ENCODE assay signal across 18 cellular contexts in genomic region chr12:26841085-26841484, GRCh38. TPM values are rescaled to one million over a fixed set of nuclear protein-coding genes. Genes with fewer than 3 reads are reported as not detected.
A peak's percentile ranks its signal among the peaks of the same experiment; 100 is the strongest.
DNase-seq lines count a peak whose midpoint lies in the region; ATAC-seq lines count a peak whose summit lies in the region.
"Had no signal": no experiment of that assay in that cellular context is flagged by ENCODE, and none has a peak within 500 bp of the region (broad histone marks: within the 10 kb centered on the region; RNA-seq: fewer than 3 reads in every experiment).

No MANE protein-coding gene starts in this region.

- no peak overlapping the region for H3K27ac Mint-ChIP-seq in activated CD4-positive, alpha-beta T cell treated with anti-CD3 and anti-CD28 coated beads, Interleukin-2, amount 10 ng/mL, durations not matched to agents 24 days and 14 days
- no peak overlapping the region for H3K27ac Mint-ChIP-seq in activated naive CD4-positive, alpha-beta T cell treated with anti-CD3 and anti-CD28 coated beads, Interleukin-2, amount 10 ng/mL, durations not matched to agents 7 days and 5 days
- H3K27ac Mint-ChIP-seq in stimulated activated naive CD8-positive, alpha-beta T cell treated with anti-CD3 and anti-CD28 coated beads, Interleukin-15, amount 100 ng/mL, for 72 hours, result no peak overlapping the region

- peak; percentile 59 for DNase-seq in activated CD4-positive, alpha-beta T cell treated with anti-CD3 and anti-CD28 coated beads, Interleukin-2, amount 10 ng/mL, durations not matched to agents 24 days and 14 days
- DNase-seq in activated CD4-positive, alpha-beta T cell treated with anti-CD3 and anti-CD28 coated beads, Interleukin-2, amount 50 U/mL, for 4 hours, result no peak
- peak; percentile 5 to 60 (median 20) for DNase-seq in stimulated activated naive CD4-positive, alpha-beta T cell (lab: John Stamatoyannopoulos, UW)
- no peak for DNase-seq in stimulated activated naive CD4-positive, alpha-beta T cell treated with Interleukin-2 at 50 U/mL for 16 hours (lab: John Stamatoyannopoulos, UW)
- DNase-seq in activated naive CD4-positive, alpha-beta T cell treated with anti-CD3 and anti-CD28 coated beads, Interleukin-2, amount 10 ng/mL, durations not matched to agents 7 days and 5 days, result peak; percentile 47
- DNase-seq in trophoblast cell, result peak; percentile 69 to 84
- no peak for DNase-seq in stimulated activated naive CD8-positive, alpha-beta T cell treated with anti-CD3 and anti-CD28 coated beads, Interleukin-15, amount 100 ng/mL, for 72 hours
- DNase-seq in NCI-H1417 treated with DMSO at 0.1 percent for 48 hours (lab: John Stamatoyannopoulos, UW), result no peak
- DNase-seq: DMS53, EL, GF-D8, KG1, NCI-H1092 treated with DMSO at 0.1 percent for 48 hours, NCI-H2081, NCI-H2171, NCI-H446, Right ventricle myocardium superior had no signal

- H3K4me2 ChIP-seq in trophoblast cell (ENCODE audit: low read length), result no peak overlapping the region

- no peak overlapping the region for H3K4me3 Mint-ChIP-seq in activated CD4-positive, alpha-beta T cell treated with anti-CD3 and anti-CD28 coated beads, Interleukin-2, amount 10 ng/mL, durations not matched to agents 24 days and 14 days
- no peak overlapping the region for H3K4me3 Mint-ChIP-seq in activated naive CD4-positive, alpha-beta T cell treated with anti-CD3 and anti-CD28 coated beads, Interleukin-2, amount 10 ng/mL, durations not matched to agents 7 days and 5 days
- no peak overlapping the region for H3K4me3 Mint-ChIP-seq in stimulated activated naive CD8-positive, alpha-beta T cell treated with anti-CD3 and anti-CD28 coated beads, Interleukin-15, amount 100 ng/mL, for 72 hours

- no peak overlapping the region for H3K18ac ChIP-seq in trophoblast cell (ENCODE audit: low read length)

- peak overlapping the region; percentile 24 for H3K23ac ChIP-seq in trophoblast cell (ENCODE audit: low read length)

- no peak overlapping the region for H3K14ac ChIP-seq in trophoblast cell (ENCODE audit: low read length)

- no peak overlapping the region for H4K91ac ChIP-seq in trophoblast cell (ENCODE audit: low read depth, low read length)

- H4K12ac ChIP-seq in trophoblast cell (ENCODE audit: low read depth, low read length), result no peak overlapping the region

- peaks cover 2% of the 10 kb centered on the region for H3K4me1 Mint-ChIP-seq in activated CD4-positive, alpha-beta T cell treated with anti-CD3 and anti-CD28 coated beads, Interleukin-2, amount 10 ng/mL, durations not matched to agents 24 days and 14 days
- H3K4me1 Mint-ChIP-seq in activated naive CD4-positive, alpha-beta T cell treated with anti-CD3 and anti-CD28 coated beads, Interleukin-2, amount 10 ng/mL, durations not matched to agents 7 days and 5 days, result peaks cover 10% of the 10 kb centered on the region
- peaks cover 7% of the 10 kb centered on the region for H3K4me1 Mint-ChIP-seq in stimulated activated naive CD8-positive, alpha-beta T cell treated with anti-CD3 and anti-CD28 coated beads, Interleukin-15, amount 100 ng/mL, for 72 hours

- no peak overlapping the region for H3K27ac ChIP-seq in trophoblast cell (ENCODE audit: low read depth, low read length)
- H3K27ac ChIP-seq: C4-2B had no signal

- H2AK5ac ChIP-seq in trophoblast cell (ENCODE audit: low read length), result no peak overlapping the region

- H3K9me3 Mint-ChIP-seq in activated CD4-positive, alpha-beta T cell treated with anti-CD3 and anti-CD28 coated beads, Interleukin-2, amount 10 ng/mL, durations not matched to agents 24 days and 14 days, result no peaks in the 10 kb centered on the region
- no peaks in the 10 kb centered on the region for H3K9me3 Mint-ChIP-seq in activated naive CD4-positive, alpha-beta T cell treated with anti-CD3 and anti-CD28 coated beads, Interleukin-2, amount 10 ng/mL, durations not matched to agents 7 days and 5 days
- no peaks in the 10 kb centered on the region for H3K9me3 Mint-ChIP-seq in stimulated activated naive CD8-positive, alpha-beta T cell treated with anti-CD3 and anti-CD28 coated beads, Interleukin-15, amount 100 ng/mL, for 72 hours

- no peak for ATAC-seq in stimulated activated naive CD8-positive, alpha-beta T cell treated with anti-CD3 and anti-CD28 coated beads, Interleukin-15, amount 100 ng/mL, for 72 hours

- no peak overlapping the region for H4K8ac ChIP-seq in trophoblast cell (ENCODE audit: low read depth, low read length)

- no peaks in the 10 kb centered on the region for H3K36me3 Mint-ChIP-seq in activated CD4-positive, alpha-beta T cell treated with anti-CD3 and anti-CD28 coated beads, Interleukin-2, amount 10 ng/mL, durations not matched to agents 24 days and 14 days (ENCODE audit: low read depth)
- no peaks in the 10 kb centered on the region for H3K36me3 Mint-ChIP-seq in activated naive CD4-positive, alpha-beta T cell treated with anti-CD3 and anti-CD28 coated beads, Interleukin-2, amount 10 ng/mL, durations not matched to agents 7 days and 5 days

- no peak overlapping the region for H2BK120ac ChIP-seq in trophoblast cell (ENCODE audit: insufficient read depth, low read length, poor library complexity)

- no peak overlapping the region for H3K4me3 ChIP-seq in trophoblast cell (ENCODE audit: low read depth, low read length)

- H3K9ac ChIP-seq in trophoblast cell (ENCODE audit: low read length), result no peak overlapping the region

- no peaks in the 10 kb centered on the region for H3K36me3 ChIP-seq in trophoblast cell (ENCODE audit: control insufficient read depth in 1 of 2, insufficient read depth in 2 of 2, low read length in 2 of 2)

- H2BK5ac ChIP-seq in trophoblast cell (ENCODE audit: low read depth, low read length, poor library complexity), result no peak overlapping the region

- peaks cover 0 to 4% of the 10 kb centered on the region in 2 experiments for H3K4me1 ChIP-seq in trophoblast cell (ENCODE audit: control insufficient read depth in 1 of 2, insufficient read depth in 2 of 2, low read length in 2 of 2)

- CTCF ChIA-PET in activated naive CD4-positive, alpha-beta T cell treated with anti-CD3 and anti-CD28 coated beads, Interleukin-2, amount 10 ng/mL, durations not matched to agents 7 days and 5 days (lab: Charles Lee), result interaction anchor here (1.2 kb wide), 1 partner anchor 175 kb away, joined by 4 read pairs; no protein-coding TSS in a partner anchor

- no peaks in the 10 kb centered on the region for H3K79me2 ChIP-seq in trophoblast cell (ENCODE audit: control insufficient read depth, insufficient read depth, low read length, poor library complexity)

- no CpG with 5 or more reads among the region's 5 CpGs for WGBS in trophoblast cell (ENCODE audit: extremely low coverage, insufficient coverage, insufficient read length)

- no peak overlapping the region for H2BK12ac ChIP-seq in trophoblast cell (ENCODE audit: low read length)

- intact Hi-C loops in activated CD4-positive, alpha-beta T cell treated with anti-CD3 and anti-CD28 coated beads, Interleukin-2, amount 10 ng/mL, durations not matched to agents 24 days and 14 days (cut with micrococcal nuclease), result no loop called here

- peaks cover 1% of the 10 kb centered on the region for H3K79me1 ChIP-seq in trophoblast cell (ENCODE audit: low read length)

- H3K27me3 ChIP-seq in trophoblast cell (ENCODE audit: insufficient read depth, low read length), result no peaks in the 10 kb centered on the region

- H3K4ac ChIP-seq in trophoblast cell (ENCODE audit: low read depth, low read length), result no peak overlapping the region

- H3K9me3 ChIP-seq in trophoblast cell (ENCODE audit: insufficient read depth, low read depth, low read length), result peaks cover 5% of the 10 kb centered on the region

- H3K27me3 Mint-ChIP-seq in activated CD4-positive, alpha-beta T cell treated with anti-CD3 and anti-CD28 coated beads, Interleukin-2, amount 10 ng/mL, durations not matched to agents 24 days and 14 days, result no peaks in the 10 kb centered on the region
- H3K27me3 Mint-ChIP-seq in activated naive CD4-positive, alpha-beta T cell treated with anti-CD3 and anti-CD28 coated beads, Interleukin-2, amount 10 ng/mL, durations not matched to agents 7 days and 5 days, result peaks cover 8% of the 10 kb centered on the region
- H3K27me3 Mint-ChIP-seq in stimulated activated naive CD8-positive, alpha-beta T cell treated with anti-CD3 and anti-CD28 coated beads, Interleukin-15, amount 100 ng/mL, for 72 hours, result peaks cover 10% of the 10 kb centered on the region

- no peak overlapping the region for H2AFZ ChIP-seq in trophoblast cell (ENCODE audit: insufficient read depth, low read length, poor library complexity)

RNA-seq across cellular contexts. Expression of gene ITPR2, which starts 8.1 kb away (rescaled TPM):
- total RNA-seq in activated CD4-positive, alpha-beta T cell treated with anti-CD3 and anti-CD28 coated beads, Interleukin-2, amount 10 ng/mL, durations not matched to agents 24 days and 14 days, result 46.0 and 46.2 TPM in 2 replicates
- 5.4 and 5.5 TPM in 2 replicates for polyA plus RNA-seq in trophoblast cell (2013)

Comparison
In these comparisons a context has a peak if more than half of its experiments do, and no peak if none do; other contexts are left out.
1. DNase-seq: peak in activated CD4-positive, alpha-beta T cell treated with anti-CD3 and anti-CD28 coated beads, Interleukin-2, amount 10 ng/mL, durations not matched to agents 24 days and 14 days (single experiment), stimulated activated naive CD4-positive, alpha-beta T cell (6 of 6), activated naive CD4-positive, alpha-beta T cell treated with anti-CD3 and anti-CD28 coated beads, Interleukin-2, amount 10 ng/mL, durations not matched to agents 7 days and 5 days (single experiment) and trophoblast cell (2 of 2); none in activated CD4-positive, alpha-beta T cell treated with anti-CD3 and anti-CD28 coated beads, Interleukin-2, amount 50 U/mL, for 4 hours (0 of 2), stimulated activated naive CD4-positive, alpha-beta T cell treated with Interleukin-2 at 50 U/mL for 16 hours (single experiment), stimulated activated naive CD8-positive, alpha-beta T cell treated with anti-CD3 and anti-CD28 coated beads, Interleukin-15, amount 100 ng/mL, for 72 hours (0 of 2) and NCI-H1417 treated with DMSO at 0.1 percent for 48 hours (single experiment).